ENCODE assay signal across 18 cellular contexts in genomic region chr11:27599217-27599616, GRCh38.
DNase-seq lines count a peak whose midpoint lies in the region; ATAC-seq, FAIRE-seq and TF ChIP-seq lines count a peak whose summit lies in the region.
"Had no signal": no experiment of that assay in that cellular context is flagged by ENCODE, and none has a peak within 500 bp of the region (broad histone marks: within the 10 kb centered on the region; RNA-seq: fewer than 3 reads in every experiment).

No MANE protein-coding gene starts in this region.

- in situ Hi-C loops in Caki2 (cut with HindIII; ENCODE audit: low pct_unique_long_range_greater_than_20kb, low sequenced_read_pairs) = no loop called here
- in situ Hi-C loops in GM12878 (cut with MboI) = no loop called here

- peak; percentile 40 for DNase-seq in Caki2 (ENCODE audit: low read depth)
- DNase-seq in HK-2 (ENCODE audit: unreplicated experiment) = peak; percentile 3
- DNase-seq in GM12878 (ENCODE audit: low read depth, low spot score) = no peak
- no peak for DNase-seq in left lobe of liver (ENCODE audit: low spot score)
- DNase-seq in NCI-H446 treated with DMSO at 0.1 percent for 48 hours (lab: John Stamatoyannopoulos, UW) = no peak
- no peak for DNase-seq in NCI-H510A (lab: John Stamatoyannopoulos, UW)
- DNase-seq: BE2C; CD4-positive, alpha-beta memory T cell; HFFc6; KBM-7; NCI-H1105; NCI-H1694 treated with DMSO at 0.1 percent for 48 hours; NCI-H2171; NCI-H510A treated with DMSO at 0.1 percent for 48 hours; NK-92 treated with Interleukin-12 subunit alpha and Interleukin-12 subunit beta, amount 100 ng/mL, for 24 hours; PC-9 had no signal

- no peak overlapping the region for H3K27ac ChIP-seq in GM12878 (ENCODE audit: control insufficient read depth, insufficient read depth)
- H3K27ac ChIP-seq: PC-9, SK-N-MC had no signal

- SMC1A ChIA-PET in GM12878 (lab: Charles Lee; ENCODE audit: uncharacterized antibody, unreplicated experiment) = no interaction called here

- H3K36me3 ChIP-seq in GM12878 (ENCODE audit: control insufficient read depth in 2 of 2, insufficient read depth in 2 of 2, low read length in 1 of 2) = no peaks in the 10 kb centered on the region
- H3K36me3 ChIP-seq: BE2C had no signal

- TF ChIP-seq CTCF in GM12878 (IDR thresholded peaks at IDR 0.05 in 2 of 3, conservative IDR thresholded peaks at IDR 0.05 in 1 of 3; ENCODE audit: control insufficient read depth in 2 of 3, extremely low read depth in 1 of 3, insufficient read depth in 1 of 3, low read depth in 3 of 3, low read length in 3 of 3) = no peak

- WGBS in GM12878 (ENCODE audit: insufficient coverage, insufficient replicate concordance, low lambda C conversion rate, missing lambda C conversion rate) = 6% methylated on average over 1 of the region's 1 CpG

- no peaks in the 10 kb centered on the region for H3K79me2 ChIP-seq in GM12878 (ENCODE audit: control insufficient read depth, insufficient read depth, low read length)

- H4K20me1 ChIP-seq in GM12878 (ENCODE audit: control insufficient read depth, insufficient read depth) = no peaks in the 10 kb centered on the region

- no peak for FAIRE-seq in GM12878 (lab: Jason Lieb, UNC)

- TF ChIP-seq RAD21 in GM12878 (IDR thresholded peaks at IDR 0.05; ENCODE audit: insufficient read depth, low read depth, low read length) = no peak

- H3K9ac ChIP-seq in GM12878 (ENCODE audit: control insufficient read depth, insufficient read depth, low read length) = no peak overlapping the region

- no peak overlapping the region for H3K4me3 ChIP-seq in GM12878
- H3K4me3 ChIP-seq: PC-9, SK-N-MC had no signal

- H3K27me3 ChIP-seq in GM12878 (replicated peaks in 1 of 2; ENCODE audit: control insufficient read depth in 2 of 2, insufficient read depth in 2 of 2, low read length in 1 of 2) = no peaks in the 10 kb centered on the region
- H3K27me3 ChIP-seq: BE2C had no signal

- H3K9me3 ChIP-seq in GM12878 (replicated peaks; ENCODE audit: control insufficient read depth, insufficient read depth, low read length) = no peaks in the 10 kb centered on the region
- H3K9me3 ChIP-seq: BE2C had no signal

- intact Hi-C loops in GM12878 (cut with micrococcal nuclease; ENCODE audit: unreplicated experiment) = no loop called here

- CTCF ChIA-PET in GM12878 (lab: Yijun Ruan, JAX) = no interaction called here

- no peak overlapping the region for H2AFZ ChIP-seq in GM12878 (ENCODE audit: control insufficient read depth, low read depth, low read length)

- TF ChIP-seq EP300 in GM12878 (IDR thresholded peaks at IDR 0.05; ENCODE audit: borderline replicate concordance in 1 of 2, control insufficient read depth in 1 of 2, low read depth in 2 of 2, low read length in 2 of 2) = no peak

- no TSS peak for BruUV-seq in GM12878 (replicated peaks; lab: Mats Ljungman, UMichigan)

- POLR2A ChIA-PET in GM12878 (lab: Charles Lee) = no interaction called here

- TF ChIP-seq POLR2A in GM12878 (IDR thresholded peaks at IDR 0.05; ENCODE audit: low read depth, low read length) = no peak

- peak; percentile 56 for ATAC-seq in GM12878
- peak; percentile 48 for ATAC-seq in left lobe of liver
- ATAC-seq in GM19397 (IDR thresholded peaks at IDR 0.05; ENCODE audit: unreplicated experiment) = no peak

- H3K4me1 ChIP-seq in GM12878 (ENCODE audit: control insufficient read depth, insufficient read depth, low read length) = no peaks in the 10 kb centered on the region
- H3K4me1 ChIP-seq: BE2C had no signal

- RAD21 ChIA-PET in GM12878 (lab: Charles Lee; ENCODE audit: unreplicated experiment) = no interaction called here

- H3K4me2 ChIP-seq in GM12878 (ENCODE audit: control insufficient read depth, insufficient read depth) = no peak overlapping the region
- H3K4me2 ChIP-seq: PC-9 had no signal

TF ChIP-seq in GM12878, 131 proteins besides CTCF, POLR2A, EP300 and RAD21:
- TF ChIP-seq JUNB (IDR thresholded peaks at IDR 0.05) (no peak), CEBPZ (IDR thresholded peaks at IDR 0.05; ENCODE audit: low read depth, low read length) (no peak), IKZF1 (conservative IDR thresholded peaks at IDR 0.05) (no peak), STAT1 (conservative IDR thresholded peaks at IDR 0.05) (no peak), CREB1 (IDR thresholded peaks at IDR 0.05; ENCODE audit: low read depth) (no peak), SREBF1 (IDR thresholded peaks at IDR 0.05; ENCODE audit: low read length) (no peak), ATF3 (IDR thresholded peaks at IDR 0.05; ENCODE audit: borderline replicate concordance, extremely low read depth, low read depth, low read length) (no peak), TCF12 (IDR thresholded peaks at IDR 0.05; ENCODE audit: low read depth, low read length) (no peak), PKNOX1 (IDR thresholded peaks at IDR 0.05) (no peak), EGR1 (IDR thresholded peaks at IDR 0.05; ENCODE audit: borderline replicate concordance in 1 of 2, low read depth in 2 of 2, low read length in 2 of 2) (no peak), HSF1 (IDR thresholded peaks at IDR 0.05; ENCODE audit: low read depth, low read length) (no peak), FOXK2 (IDR thresholded peaks at IDR 0.05) (no peak)
TF ChIP-seq in GM12878: peak in this region for 0.

Comparison
In these comparisons a context has a peak if more than half of its experiments do, and no peak if none do; other contexts are left out.
1. DNase-seq: peak in Caki2 (single experiment) and HK-2 (single experiment); none in GM12878 (single experiment), left lobe of liver (single experiment), NCI-H446 treated with DMSO at 0.1 percent for 48 hours (single experiment) and NCI-H510A (single experiment).